ENCODE assay signal across 8 cellular contexts in the genomic region with DNA sequence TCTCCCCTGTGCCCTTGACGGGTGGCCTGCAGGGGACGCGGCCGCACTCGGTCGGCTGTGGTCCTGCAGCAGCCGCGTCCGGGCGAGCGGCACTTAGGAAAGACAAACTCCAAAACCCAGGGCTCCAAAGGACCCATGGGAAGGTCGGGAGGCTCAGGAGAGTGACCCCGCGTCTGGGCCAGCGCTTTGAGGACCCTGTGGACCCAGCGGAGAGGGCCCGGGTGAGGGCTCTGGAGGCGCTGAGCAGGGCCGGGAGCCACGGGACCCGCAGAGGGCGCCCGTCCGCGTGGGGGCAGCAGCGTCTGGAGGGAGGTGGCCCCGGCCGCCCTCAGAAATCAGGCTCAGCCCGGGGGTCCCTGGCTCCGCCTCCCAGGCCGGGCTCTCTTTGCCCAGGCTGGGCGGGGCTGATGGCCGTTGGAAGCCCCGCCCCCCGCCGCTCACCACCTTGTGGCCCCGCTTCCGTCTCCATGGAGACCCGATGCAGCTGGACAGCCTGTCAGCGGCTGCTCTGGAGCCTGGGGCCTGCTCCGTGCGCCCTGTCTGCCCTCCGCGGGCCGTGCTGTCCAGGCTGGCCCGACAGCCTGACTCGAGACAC. TPM values are rescaled to one million over a fixed set of nuclear protein-coding genes. Genes with fewer than 3 reads are reported as not detected.
A peak's percentile ranks its signal among the peaks of the same experiment; 100 is the strongest.
DNase-seq lines count a peak whose midpoint lies in the region; ATAC-seq, FAIRE-seq and TF ChIP-seq lines count a peak whose summit lies in the region.

No MANE protein-coding gene starts in this region.

- no peak for FAIRE-seq in urothelium cell line (lab: Jason Lieb, UNC)

- H3K9me3 Mint-ChIP-seq in mesothelial cell of epicardium = no peaks in the 10 kb centered on the region

- H3K27me3 Mint-ChIP-seq in mesothelial cell of epicardium (ENCODE audit: low read depth) = peaks cover 8% of the 10 kb centered on the region

- peaks cover 0 to 3% (median 0%) of the 10 kb centered on the region in 45 donors for H3K27me3 ChIP-seq in dorsolateral prefrontal cortex

- no peak for ATAC-seq in GM18868 (IDR thresholded peaks at IDR 0.05; ENCODE audit: unreplicated experiment)

- DNase-seq in NCI-H1930 (lab: John Stamatoyannopoulos, UW) (peak; percentile 26 to 64), dorsolateral prefrontal cortex (no peak), mesothelial cell of epicardium (ENCODE audit: low spot score in 2 of 2, unreplicated experiment in 2 of 2) (peak in 1 of 2 experiments; percentile 45), NCI-H2171 (lab: John Stamatoyannopoulos, UW) (no peak), T-helper 9 cell (no peak), urothelium cell line (ENCODE audit: low spot score) (no peak)

- TF ChIP-seq CTCF in GM12872 (IDR thresholded peaks at IDR 0.05; ENCODE audit: insufficient read depth, low read depth, low read length) = 0 out of 3 replicates have a peak, but pooled peaks have one; percentile 15
- TF ChIP-seq CTCF in dorsolateral prefrontal cortex (IDR thresholded peaks at IDR 0.05 in 54 of 56, conservative IDR thresholded peaks at IDR 0.05 in 2 of 56; ENCODE audit: low read depth in 1 of 56, partially characterized antibody in 56 of 56) = peak in 26 of 56 donors; percentile 16 to 49 (median 28)
- no peak for TF ChIP-seq CTCF in mesothelial cell of epicardium (IDR thresholded peaks at IDR 0.05; ENCODE audit: unreplicated experiment)

- no peak overlapping the region for H3K27ac ChIP-seq in dorsolateral prefrontal cortex

- peak overlapping the region in 50 of 59 donors; percentile 2 to 56 (median 36) for H3K4me3 ChIP-seq in dorsolateral prefrontal cortex

- intact Hi-C loops in dorsolateral prefrontal cortex (cut with DNase I) = loop anchor here in 1 of 2 donors (10.0 kb wide), 1 partner anchor 769 kb away; no protein-coding TSS in a partner anchor

- H3K36me3 Mint-ChIP-seq in mesothelial cell of epicardium = no peaks in the 10 kb centered on the region

- H3K27ac Mint-ChIP-seq in mesothelial cell of epicardium = no peak overlapping the region

- H3K4me1 Mint-ChIP-seq in mesothelial cell of epicardium = peaks cover 26% of the 10 kb centered on the region

- H3K4me3 Mint-ChIP-seq in mesothelial cell of epicardium = peak overlapping the region; percentile 62

RNA-seq across cellular contexts. Expression of a gene that starts 34.6 kb away (rescaled TPM):
- total RNA-seq in dorsolateral prefrontal cortex (100 to 1,000 TPM; 444 to 772 (median 559) TPM), mesothelial cell of epicardium (1,710 to 1,896 TPM (median 1,851 TPM) in 3 replicates)

Comparison
In these comparisons a context has a peak if more than half of its experiments do, and no peak if none do; other contexts are left out.
1. DNase-seq: peak in NCI-H1930 (2 of 2); none in dorsolateral prefrontal cortex (0 of 10), NCI-H2171 (single experiment), T-helper 9 cell (single experiment) and urothelium cell line (single experiment).